Comparison of ENCODE assay signal across 8 cellular contexts in genomic region chr11:75802913-75803820, GRCh38. TPM values are rescaled to one million over a fixed set of nuclear protein-coding genes. Genes with fewer than 3 reads are reported as not detected.
DNase-seq lines count a peak whose midpoint lies in the region; ATAC-seq, FAIRE-seq and TF ChIP-seq lines count a peak whose summit lies in the region.

No MANE protein-coding gene starts in this region.

- FAIRE-seq in GM12892 (lab: Jason Lieb, UNC), result peak; percentile 96

- CTCF ChIA-PET in activated CD8-positive, alpha-beta memory T cell treated with anti-CD3 and anti-CD28 coated beads, Interleukin-2, amount 10 ng/mL, durations not matched to agents 7 days and 5 days (lab: Charles Lee), result interaction anchor here (0.6 to 4.5 kb wide), 30 partner anchors 9 to 405 kb away, joined by 3 to 93 read pairs (median 4); partner anchors contain the start of genes MAP6 and UVRAG

- TF ChIP-seq CTCF in endothelial cell (IDR thresholded peaks at IDR 0.05; ENCODE audit: unreplicated experiment) (peak; percentile 76), mucosa of descending colon (IDR thresholded peaks at IDR 0.05) (peak; percentile 81)

- no peak for TF ChIP-seq POLR2A in GM12892 (IDR thresholded peaks at IDR 0.05; ENCODE audit: low read depth, low read length)

- no peak overlapping the region for H3K27ac Mint-ChIP-seq in activated CD8-positive, alpha-beta memory T cell treated with anti-CD3 and anti-CD28 coated beads, Interleukin-2, amount 10 ng/mL, durations not matched to agents 7 days and 5 days
- no peak overlapping the region for H3K27ac Mint-ChIP-seq in endothelial cell (ENCODE audit: unreplicated experiment)

- DNase-seq in 8988T (peak; percentile 84), GM12892 (ENCODE audit: insufficient read length) (peak; percentile 69), NOMO-1 treated with dmso at 0.1 percent for 144 hours (lab: John Stamatoyannopoulos, UW; ENCODE audit: unreplicated experiment) (peak; percentile 31), endothelial cell (ENCODE audit: low spot score) (peak; percentile 85), mucosa of descending colon (peak in 2 of 3 donors; percentile 61 to 89)
- DNase-seq in activated CD8-positive, alpha-beta memory T cell treated with anti-CD3 and anti-CD28 coated beads, Interleukin-2, amount 10 ng/mL, durations not matched to agents 7 days and 5 days, result peak; percentile 81
- DNase-seq in stimulated activated CD8-positive, alpha-beta memory T cell treated with anti-CD3 and anti-CD28 coated beads, Interleukin-7, amount 100 ng/mL, for 1 hour (ENCODE audit: low read depth in 2 of 2), result peak; percentile 35 to 54

- peaks cover 12% of the 10 kb centered on the region for H3K4me1 Mint-ChIP-seq in activated CD8-positive, alpha-beta memory T cell treated with anti-CD3 and anti-CD28 coated beads, Interleukin-2, amount 10 ng/mL, durations not matched to agents 7 days and 5 days
- peaks cover 8% of the 10 kb centered on the region for H3K4me1 Mint-ChIP-seq in endothelial cell (ENCODE audit: unreplicated experiment)

- H3K4me1 ChIP-seq in mucosa of descending colon (ENCODE audit: low read depth), result no peaks in the 10 kb centered on the region

- peaks cover 6% of the 10 kb centered on the region for H3K27me3 Mint-ChIP-seq in activated CD8-positive, alpha-beta memory T cell treated with anti-CD3 and anti-CD28 coated beads, Interleukin-2, amount 10 ng/mL, durations not matched to agents 7 days and 5 days
- peaks cover 6% of the 10 kb centered on the region for H3K27me3 Mint-ChIP-seq in endothelial cell (ENCODE audit: unreplicated experiment)

- H3K4me3 ChIP-seq in mucosa of descending colon, result no peak overlapping the region

- H3K36me3 ChIP-seq in mucosa of descending colon (ENCODE audit: low read depth), result no peaks in the 10 kb centered on the region

- no peak overlapping the region for H3K4me3 Mint-ChIP-seq in activated CD8-positive, alpha-beta memory T cell treated with anti-CD3 and anti-CD28 coated beads, Interleukin-2, amount 10 ng/mL, durations not matched to agents 7 days and 5 days
- no peak overlapping the region for H3K4me3 Mint-ChIP-seq in endothelial cell (ENCODE audit: unreplicated experiment)

- intact Hi-C loops in mucosa of descending colon (cut with DNase I, micrococcal nuclease), result loop anchor here (5.0 kb wide), 2 partner anchors 64 to 69 kb away; no protein-coding TSS in a partner anchor

- H3K36me3 Mint-ChIP-seq in activated CD8-positive, alpha-beta memory T cell treated with anti-CD3 and anti-CD28 coated beads, Interleukin-2, amount 10 ng/mL, durations not matched to agents 7 days and 5 days, result no peaks in the 10 kb centered on the region
- no peaks in the 10 kb centered on the region for H3K36me3 Mint-ChIP-seq in endothelial cell (ENCODE audit: low read depth, unreplicated experiment)

- H3K9me3 ChIP-seq in mucosa of descending colon, result no peaks in the 10 kb centered on the region

- ATAC-seq in HG03354 (IDR thresholded peaks at IDR 0.05; ENCODE audit: poor library complexity, severe bottlenecking, unreplicated experiment) (peak; percentile 60), mucosa of descending colon (peak; percentile 95)
- ATAC-seq in activated CD8-positive, alpha-beta memory T cell treated with anti-CD3 and anti-CD28 coated beads, Interleukin-2, amount 10 ng/mL, durations not matched to agents 7 days and 5 days, result peak; percentile 91

- no peaks in the 10 kb centered on the region for H3K9me3 Mint-ChIP-seq in activated CD8-positive, alpha-beta memory T cell treated with anti-CD3 and anti-CD28 coated beads, Interleukin-2, amount 10 ng/mL, durations not matched to agents 7 days and 5 days (ENCODE audit: low read depth)
- no peaks in the 10 kb centered on the region for H3K9me3 Mint-ChIP-seq in endothelial cell (ENCODE audit: unreplicated experiment)

RNA-seq across cellular contexts. Expression of gene UVRAG, which starts 11.8 kb away (rescaled TPM):
- polyA plus RNA-seq in GM12892 (2012; ENCODE audit: missing spikeins), result 34.1 TPM
- total RNA-seq in activated CD8-positive, alpha-beta memory T cell treated with anti-CD3 and anti-CD28 coated beads, Interleukin-2, amount 10 ng/mL, durations not matched to agents 7 days and 5 days, result 10 to 100 TPM; 17.4 to 25.5 TPM
- total RNA-seq in endothelial cell (ENCODE audit: unreplicated experiment) (25.0 TPM), mucosa of descending colon (10 to 100 TPM; 14.9 to 37.1 (median 16.9) TPM)

RNA-seq across cellular contexts. Expression of gene DGAT2, which starts 34.6 kb away (rescaled TPM):
- 11.6 TPM for polyA plus RNA-seq in GM12892 (2012; ENCODE audit: missing spikeins)
- 1 to 10 TPM; 1.5 to 1.8 TPM for total RNA-seq in activated CD8-positive, alpha-beta memory T cell treated with anti-CD3 and anti-CD28 coated beads, Interleukin-2, amount 10 ng/mL, durations not matched to agents 7 days and 5 days
- total RNA-seq in endothelial cell (ENCODE audit: unreplicated experiment) (0.51 TPM), mucosa of descending colon (1 to 10 TPM; 3.4 to 4.2 (median 3.5) TPM)

Comparison
In these comparisons a context has a peak if more than half of its experiments do, and no peak if none do; other contexts are left out.
1. DNase-seq: peak in every context shown above with its lines; median percentile 85 in endothelial cell; 84 in 8988T; 81 in activated CD8-positive, alpha-beta memory T cell treated with anti-CD3 and anti-CD28 coated beads, Interleukin-2, amount 10 ng/mL, durations not matched to agents 7 days and 5 days; 75 in mucosa of descending colon; 69 in GM12892; 44 in stimulated activated CD8-positive, alpha-beta memory T cell treated with anti-CD3 and anti-CD28 coated beads, Interleukin-7, amount 100 ng/mL, for 1 hour; 31 in NOMO-1 treated with dmso at 0.1 percent for 144 hours.